30 cellular contexts compared by ENCODE assay signal in the genomic region with DNA sequence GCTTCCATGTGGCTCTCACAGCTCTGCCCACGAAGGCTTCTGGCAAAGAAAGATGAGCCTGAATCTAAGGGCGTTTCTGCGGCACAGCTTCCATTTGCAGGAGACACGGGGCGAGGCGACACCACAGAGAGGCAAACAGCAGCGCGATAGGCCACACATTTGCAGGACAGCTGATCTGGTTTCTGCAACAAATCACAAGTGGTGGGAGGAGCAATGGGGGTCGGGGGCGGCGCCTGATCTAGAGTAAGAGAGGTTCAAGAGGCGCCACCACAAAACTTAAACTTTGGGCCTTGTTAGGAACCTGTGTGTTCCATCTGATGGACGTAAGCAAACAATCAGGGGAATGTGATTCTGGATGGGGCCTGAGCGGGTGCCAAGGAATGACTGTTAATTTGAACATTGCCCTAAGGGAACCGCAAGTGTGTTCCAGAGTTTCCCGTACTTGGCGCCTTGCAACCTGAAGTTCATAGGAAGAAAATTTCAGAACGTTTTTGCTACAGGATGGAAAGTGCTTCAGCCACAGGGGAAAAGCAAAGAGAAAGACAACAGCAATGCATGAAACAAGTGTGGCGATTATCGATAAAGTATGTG. TPM values are rescaled to one million over a fixed set of nuclear protein-coding genes. Genes with fewer than 3 reads are reported as not detected.
DNase-seq lines count a peak whose midpoint lies in the region; FAIRE-seq and TF ChIP-seq lines count a peak whose summit lies in the region.
"Had no signal": no experiment of that assay in that cellular context is flagged by ENCODE, and none has a peak within 500 bp of the region (broad histone marks: within the 10 kb centered on the region; RNA-seq: fewer than 3 reads in every experiment).

No MANE protein-coding gene starts in this region.

- H3K27ac ChIP-seq in breast epithelium, result no peak overlapping the region
- no peak overlapping the region for H3K27ac ChIP-seq in small intestine (ENCODE audit: low read depth in 1 of 2, low read length in 1 of 2)
- H3K27ac ChIP-seq: 22Rv1; BLaER1 treated with 17β-estradiol and CSF1 and Interleukin-3, amounts not matched to agents 10 nM and 100 nM; PC-9 had no signal

- H3K4me1 ChIP-seq in breast epithelium, result no peaks in the 10 kb centered on the region
- H3K4me1 ChIP-seq in small intestine (ENCODE audit: control insufficient read depth in 2 of 2, insufficient read depth in 1 of 2, low read depth in 1 of 2, low read length in 1 of 2), result no peaks in the 10 kb centered on the region

- no peaks in the 10 kb centered on the region for H3K36me3 Mint-ChIP-seq in activated naive CD4-positive, alpha-beta T cell treated with anti-CD3 and anti-CD28 coated beads, Interleukin-2, amount 50 U/mL, for 24 hours
- no peaks in the 10 kb centered on the region for H3K36me3 Mint-ChIP-seq in activated naive CD4-positive, alpha-beta T cell treated with anti-CD3 and anti-CD28 coated beads, Interleukin-2, amount 10 ng/mL, durations not matched to agents 7 days and 5 days
- no peaks in the 10 kb centered on the region for H3K36me3 Mint-ChIP-seq in CD14-positive monocyte
- H3K36me3 Mint-ChIP-seq: CD8-positive, alpha-beta T cell had no signal

- intact Hi-C loops in breast epithelium (cut with DNase I; ENCODE audit: low total_unique reads) (no loop called here), CD14-positive monocyte (cut with micrococcal nuclease) (no loop called here)

- H3K4me3 Mint-ChIP-seq in activated naive CD4-positive, alpha-beta T cell treated with anti-CD3 and anti-CD28 coated beads, Interleukin-2, amount 50 U/mL, for 24 hours, result no peak overlapping the region
- no peak overlapping the region for H3K4me3 Mint-ChIP-seq in activated naive CD4-positive, alpha-beta T cell treated with anti-CD3 and anti-CD28 coated beads, Interleukin-2, amount 10 ng/mL, durations not matched to agents 7 days and 5 days
- H3K4me3 Mint-ChIP-seq in CD14-positive monocyte, result no peak overlapping the region
- H3K4me3 Mint-ChIP-seq: CD8-positive, alpha-beta T cell; IgD-negative memory B cell had no signal

- TF ChIP-seq POLR2A in breast epithelium (IDR thresholded peaks at IDR 0.05), result no peak

- H3K4me3 ChIP-seq in breast epithelium, result no peak overlapping the region
- no peak overlapping the region for H3K4me3 ChIP-seq in small intestine (ENCODE audit: low read depth in 1 of 2, low read length in 2 of 2)
- H3K4me3 ChIP-seq: BLaER1 treated with 17β-estradiol and CSF1 and Interleukin-3, amounts not matched to agents 10 nM and 100 nM; MG63; PC-9 had no signal

- H3K27me3 ChIP-seq in breast epithelium (peaks cover 0 to 28% of the 10 kb centered on the region in 2 donors), small intestine (ENCODE audit: control insufficient read depth in 2 of 2, insufficient read depth in 2 of 2, low read length in 2 of 2) (peaks cover 0 to 6% of the 10 kb centered on the region in 2 donors)
- H3K27me3 ChIP-seq: BLaER1 treated with 17β-estradiol and CSF1 and Interleukin-3, amounts not matched to agents 10 nM and 100 nM had no signal

- no peaks in the 10 kb centered on the region for H3K4me1 Mint-ChIP-seq in activated naive CD4-positive, alpha-beta T cell treated with anti-CD3 and anti-CD28 coated beads, Interleukin-2, amount 50 U/mL, for 24 hours
- H3K4me1 Mint-ChIP-seq in activated naive CD4-positive, alpha-beta T cell treated with anti-CD3 and anti-CD28 coated beads, Interleukin-2, amount 10 ng/mL, durations not matched to agents 7 days and 5 days, result peaks cover 2% of the 10 kb centered on the region
- peaks cover 6% of the 10 kb centered on the region for H3K4me1 Mint-ChIP-seq in CD14-positive monocyte

- H3K27me3 Mint-ChIP-seq in activated naive CD4-positive, alpha-beta T cell treated with anti-CD3 and anti-CD28 coated beads, Interleukin-2, amount 50 U/mL, for 24 hours, result peaks cover 2% of the 10 kb centered on the region
- peaks cover 12% of the 10 kb centered on the region for H3K27me3 Mint-ChIP-seq in activated naive CD4-positive, alpha-beta T cell treated with anti-CD3 and anti-CD28 coated beads, Interleukin-2, amount 10 ng/mL, durations not matched to agents 7 days and 5 days
- H3K27me3 Mint-ChIP-seq in CD14-positive monocyte (ENCODE audit: low read depth in 3 of 3), result peaks cover 7 to 26% (median 20%) of the 10 kb centered on the region in 3 donors

- no peak for DNase-seq in activated naive CD4-positive, alpha-beta T cell treated with anti-CD3 and anti-CD28 coated beads, Interleukin-2, amount 10 ng/mL, durations not matched to agents 7 days and 5 days
- peak; percentile 42 for DNase-seq in RPMI7951 (ENCODE audit: low read depth)
- peak; percentile 43 to 68 for DNase-seq in breast epithelium (ENCODE audit: low spot score in 2 of 2)
- peak; percentile 69 for DNase-seq in small intestine
- DNase-seq in NCI-H1694 (lab: John Stamatoyannopoulos, UW), result no peak
- DNase-seq in DMS114 treated with DMSO at 0.1 percent for 48 hours (lab: John Stamatoyannopoulos, UW; ENCODE audit: unreplicated experiment), result no peak
- DNase-seq in CD14-positive monocyte (ENCODE audit: low spot score), result no peak
- DNase-seq: CD8-positive, alpha-beta T cell; DMS153; GDM1; Karpas-422; MG63; NCI-H1048; NCI-H1417 treated with DMSO at 0.1 percent for 48 hours; NCI-H2029; NCI-H2171 treated with DMSO at 0.1 percent for 48 hours; NCI-H446; NCI-H526; PC-9; SIG-M5; SK-N-SH had no signal

- no peaks in the 10 kb centered on the region for H3K9me3 ChIP-seq in breast epithelium
- no peaks in the 10 kb centered on the region for H3K9me3 ChIP-seq in small intestine (ENCODE audit: control insufficient read depth, low read depth)
- H3K9me3 ChIP-seq: BLaER1 treated with 17β-estradiol and CSF1 and Interleukin-3, amounts not matched to agents 10 nM and 100 nM; MG63; SK-N-SH had no signal

- TF ChIP-seq CTCF in breast epithelium (IDR thresholded peaks at IDR 0.05), result no peak
- TF ChIP-seq CTCF in CD14-positive monocyte (IDR thresholded peaks at IDR 0.05), result no peak

- H3K36me3 ChIP-seq in breast epithelium, result no peaks in the 10 kb centered on the region
- no peaks in the 10 kb centered on the region for H3K36me3 ChIP-seq in small intestine (ENCODE audit: control insufficient read depth in 2 of 2, insufficient read depth in 2 of 2, low read length in 2 of 2)
- H3K36me3 ChIP-seq: BLaER1 treated with 17β-estradiol and CSF1 and Interleukin-3, amounts not matched to agents 10 nM and 100 nM; MG63 had no signal

- WGBS in small intestine, 3 donors, result 43 to 74% (median 56%) methylated on average over 20 of the region's 20 CpGs

- H3K27ac Mint-ChIP-seq in activated naive CD4-positive, alpha-beta T cell treated with anti-CD3 and anti-CD28 coated beads, Interleukin-2, amount 50 U/mL, for 24 hours, result peak overlapping the region; percentile 19
- H3K27ac Mint-ChIP-seq in activated naive CD4-positive, alpha-beta T cell treated with anti-CD3 and anti-CD28 coated beads, Interleukin-2, amount 10 ng/mL, durations not matched to agents 7 days and 5 days, result no peak overlapping the region
- no peak overlapping the region for H3K27ac Mint-ChIP-seq in CD14-positive monocyte
- H3K27ac Mint-ChIP-seq: CD8-positive, alpha-beta T cell had no signal

- CTCF ChIA-PET in activated naive CD4-positive, alpha-beta T cell treated with anti-CD3 and anti-CD28 coated beads, Interleukin-2, amount 10 ng/mL, durations not matched to agents 7 days and 5 days (lab: Charles Lee), result no interaction called here

- FAIRE-seq in small intestine (lab: Jason Lieb, UNC), result no peak
- FAIRE-seq: GM18507, GM19239, H1, HTR-8/SVneo had no signal

- H3K9me3 Mint-ChIP-seq in activated naive CD4-positive, alpha-beta T cell treated with anti-CD3 and anti-CD28 coated beads, Interleukin-2, amount 50 U/mL, for 24 hours, result no peaks in the 10 kb centered on the region
- H3K9me3 Mint-ChIP-seq in activated naive CD4-positive, alpha-beta T cell treated with anti-CD3 and anti-CD28 coated beads, Interleukin-2, amount 10 ng/mL, durations not matched to agents 7 days and 5 days, result no peaks in the 10 kb centered on the region
- no peaks in the 10 kb centered on the region for H3K9me3 Mint-ChIP-seq in CD14-positive monocyte
- H3K9me3 Mint-ChIP-seq: CD8-positive, alpha-beta T cell; IgD-negative memory B cell had no signal

RNA-seq across cellular contexts. Expression of gene ENPP7, which starts 18.9 kb away (rescaled TPM):
- not detected in 2 replicates for total RNA-seq in RPMI7951 (2014; rRNA removed; shearing (Covaris generic))
- total RNA-seq in breast epithelium, result not detected
- polyA plus RNA-seq in small intestine (100 to 1,000 TPM in 2 of 3 donors, 10 to 100 TPM in 1; 15.3 to 197 (median 114) TPM), CD14-positive monocyte (not detected)
- total RNA-seq: Daoy, H1, PC-9 had no signal
- polyA plus RNA-seq: H1, SK-N-SH had no signal

Comparison
In these comparisons a context has a peak if more than half of its experiments do, and no peak if none do; other contexts are left out.
1. DNase-seq: peak in RPMI7951 (single experiment), breast epithelium (2 of 2) and small intestine (single experiment); none in activated naive CD4-positive, alpha-beta T cell treated with anti-CD3 and anti-CD28 coated beads, Interleukin-2, amount 10 ng/mL, durations not matched to agents 7 days and 5 days (single experiment), NCI-H1694 (single experiment), DMS114 treated with DMSO at 0.1 percent for 48 hours (single experiment) and CD14-positive monocyte (single experiment).